Comparison of ENCODE assay signal across 35 cellular contexts in the genomic region with DNA sequence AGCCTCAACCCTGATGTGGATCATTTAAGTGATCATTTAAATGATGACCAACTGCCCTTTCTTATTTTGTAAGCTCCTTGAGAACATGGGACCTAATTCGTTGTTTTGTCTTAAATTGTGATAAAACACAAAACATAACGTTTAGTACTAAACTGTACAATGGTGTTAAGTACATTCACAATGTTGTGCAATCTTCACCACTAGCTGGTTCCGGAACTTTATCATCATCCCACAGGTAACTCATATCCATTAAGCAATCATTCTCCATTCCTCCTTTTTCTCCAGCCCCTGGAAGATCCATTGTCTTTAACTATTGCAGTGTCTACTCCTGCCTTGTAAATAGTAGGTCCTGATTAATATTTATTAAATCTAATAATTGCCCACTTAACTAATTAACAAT.
"Had no signal": no experiment of that assay in that cellular context is flagged by ENCODE, and none has a peak within 500 bp of the region (broad histone marks: within the 10 kb centered on the region; RNA-seq: fewer than 3 reads in every experiment).

No MANE protein-coding gene starts in this region.

- H3K27me3 Mint-ChIP-seq: activated CD4-positive, alpha-beta memory T cell treated with anti-CD3 and anti-CD28 coated beads for 36 hours; activated CD4-positive, alpha-beta T cell treated with anti-CD3 and anti-CD28 coated beads, Interleukin-2, amount 10 ng/mL, durations not matched to agents 24 days and 14 days; activated naive CD4-positive, alpha-beta T cell treated with anti-CD3 and anti-CD28 coated beads, Interleukin-2, amount 10 ng/mL, durations not matched to agents 7 days and 5 days; activated naive CD8-positive, alpha-beta T cell treated with anti-CD3 and anti-CD28 coated beads, Interleukin-2, amount 10 ng/mL, durations not matched to agents 7 days and 5 days; activated naive CD8-positive, alpha-beta T cell treated with anti-CD3 and anti-CD28 coated beads, Interleukin-2, amount 50 U/mL, for 24 hours; central memory CD8-positive, alpha-beta T cell had no signal

- H3K4me1 Mint-ChIP-seq: activated B cell treated with CpG ODN at 0.5 μM for 24 hours; activated CD4-positive, alpha-beta T cell treated with anti-CD3 and anti-CD28 coated beads, Interleukin-2, amount 10 ng/mL, durations not matched to agents 24 days and 14 days; activated naive CD4-positive, alpha-beta T cell treated with anti-CD3 and anti-CD28 coated beads, Interleukin-2, amount 10 ng/mL, durations not matched to agents 7 days and 5 days; activated naive CD4-positive, alpha-beta T cell treated with anti-CD3 and anti-CD28 coated beads, Interleukin-2, amount 50 U/mL, for 24 hours; activated naive CD8-positive, alpha-beta T cell treated with anti-CD3 and anti-CD28 coated beads, Interleukin-2, amount 10 ng/mL, durations not matched to agents 7 days and 5 days; activated naive CD8-positive, alpha-beta T cell treated with anti-CD3 and anti-CD28 coated beads, Interleukin-2, amount 50 U/mL, for 24 hours; brain; central memory CD8-positive, alpha-beta T cell had no signal

- H3K36me3 Mint-ChIP-seq: activated CD4-positive, alpha-beta memory T cell treated with anti-CD3 and anti-CD28 coated beads for 36 hours; activated naive CD4-positive, alpha-beta T cell treated with anti-CD3 and anti-CD28 coated beads, Interleukin-2, amount 10 ng/mL, durations not matched to agents 7 days and 5 days; activated naive CD4-positive, alpha-beta T cell treated with anti-CD3 and anti-CD28 coated beads, Interleukin-2, amount 50 U/mL, for 24 hours; activated naive CD8-positive, alpha-beta T cell; activated naive CD8-positive, alpha-beta T cell treated with anti-CD3 and anti-CD28 coated beads, Interleukin-2, amount 10 ng/mL, durations not matched to agents 7 days and 5 days; brain had no signal

- H3K9me3 ChIP-seq: ascending aorta had no signal

- H3K4me1 ChIP-seq: ascending aorta had no signal

- H3K4me3 Mint-ChIP-seq: activated B cell treated with CpG ODN at 0.5 μM for 24 hours; activated CD4-positive, alpha-beta memory T cell treated with anti-CD3 and anti-CD28 coated beads for 36 hours; activated CD4-positive, alpha-beta T cell treated with anti-CD3 and anti-CD28 coated beads, Interleukin-2, amount 10 ng/mL, durations not matched to agents 24 days and 14 days; activated CD8-positive, alpha-beta T cell treated with anti-CD3 and anti-CD28 coated beads for 36 hours; activated naive CD4-positive, alpha-beta T cell treated with anti-CD3 and anti-CD28 coated beads, Interleukin-2, amount 10 ng/mL, durations not matched to agents 7 days and 5 days; activated naive CD4-positive, alpha-beta T cell treated with anti-CD3 and anti-CD28 coated beads, Interleukin-2, amount 50 U/mL, for 24 hours; activated naive CD8-positive, alpha-beta T cell; activated naive CD8-positive, alpha-beta T cell treated with anti-CD3 and anti-CD28 coated beads, Interleukin-2, amount 10 ng/mL, durations not matched to agents 7 days and 5 days; activated naive CD8-positive, alpha-beta T cell treated with anti-CD3 and anti-CD28 coated beads, Interleukin-2, amount 50 U/mL, for 24 hours; brain; central memory CD8-positive, alpha-beta T cell; T-helper 2 cell treated with Interferon-gamma antibody and Interleukin-4, amounts not matched to agents 5 μg/mL and 100 μg/mL, for 36 hours had no signal

- FAIRE-seq: bronchial epithelial cell, TTC549 had no signal

- H3K4me3 ChIP-seq: ascending aorta, cardiac muscle cell had no signal

- H3K27me3 ChIP-seq: ascending aorta, cardiac muscle cell had no signal

- H3K27ac Mint-ChIP-seq: activated B cell treated with CpG ODN at 0.5 μM for 24 hours; activated CD4-positive, alpha-beta memory T cell treated with anti-CD3 and anti-CD28 coated beads for 36 hours; activated CD4-positive, alpha-beta T cell treated with anti-CD3 and anti-CD28 coated beads, Interleukin-2, amount 10 ng/mL, durations not matched to agents 24 days and 14 days; activated CD8-positive, alpha-beta T cell treated with anti-CD3 and anti-CD28 coated beads for 36 hours; activated naive CD4-positive, alpha-beta T cell treated with anti-CD3 and anti-CD28 coated beads, Interleukin-2, amount 10 ng/mL, durations not matched to agents 7 days and 5 days; activated naive CD4-positive, alpha-beta T cell treated with anti-CD3 and anti-CD28 coated beads, Interleukin-2, amount 50 U/mL, for 24 hours; activated naive CD8-positive, alpha-beta T cell; activated naive CD8-positive, alpha-beta T cell treated with anti-CD3 and anti-CD28 coated beads, Interleukin-2, amount 10 ng/mL, durations not matched to agents 7 days and 5 days; activated naive CD8-positive, alpha-beta T cell treated with anti-CD3 and anti-CD28 coated beads, Interleukin-2, amount 50 U/mL, for 24 hours; activated T-helper 2 cell treated with anti-CD3 and anti-CD28 coated beads, Interferon-gamma antibody, Interleukin-2, Interleukin-4, amounts not matched to agents 10 μg/mL and 5 μg/mL and 100 μg/mL, durations not matched to agents 14 hours and 24 hours and 36 hours; T-helper 2 cell treated with Interferon-gamma antibody and Interleukin-4, amounts not matched to agents 5 μg/mL and 100 μg/mL, for 36 hours had no signal

- H3K27ac ChIP-seq: ascending aorta, cardiac muscle cell, VCaP had no signal

- ATAC-seq: activated CD8-positive, alpha-beta T cell treated with anti-CD3 and anti-CD28 coated beads for 36 hours; activated naive CD8-positive, alpha-beta T cell treated with anti-CD3 and anti-CD28 coated beads, Interleukin-2, amount 50 U/mL, for 24 hours had no signal

- H3K36me3 ChIP-seq: ascending aorta, cardiac muscle cell had no signal

- DNase-seq: activated B cell treated with CpG ODN at 0.5 μM for 24 hours; activated CD4-positive, alpha-beta memory T cell treated with anti-CD3 and anti-CD28 coated beads for 36 hours; activated CD4-positive, alpha-beta T cell treated with anti-CD3 and anti-CD28 coated beads for 4 hours; activated CD4-positive, alpha-beta T cell treated with anti-CD3 and anti-CD28 coated beads, Interleukin-2, amount 10 ng/mL, durations not matched to agents 24 days and 14 days; activated CD4-positive, alpha-beta T cell treated with anti-CD3 and anti-CD28 coated beads, Interleukin-2, amount 50 U/mL, for 1 hour; activated CD4-positive, alpha-beta T cell treated with anti-CD3 and anti-CD28 coated beads, Interleukin-2, amount 50 U/mL, for 4 hours; activated CD4-positive, CD25-positive, alpha-beta regulatory T cell treated with anti-CD3 and anti-CD28 coated beads, Interleukin-2, amount 50 U/mL, for 72 hours; activated CD8-positive, alpha-beta memory T cell treated with anti-CD3 and anti-CD28 coated beads, Interleukin-2, amount 50 U/mL, for 4 hours; activated CD8-positive, alpha-beta T cell treated with anti-CD3 and anti-CD28 coated beads for 36 hours; activated effector memory CD4-positive, alpha-beta T cell treated with Interleukin-2 at 50 U/mL for 16 hours; activated gamma-delta T cell; activated naive CD4-positive, alpha-beta T cell treated with anti-CD3 and anti-CD28 coated beads, Interleukin-2, amount 10 ng/mL, durations not matched to agents 7 days and 5 days; activated naive CD4-positive, alpha-beta T cell treated with Interleukin-2 at 50 U/mL for 16 hours; activated naive CD8-positive, alpha-beta T cell treated with anti-CD3 and anti-CD28 coated beads, Interleukin-2, amount 10 ng/mL, durations not matched to agents 7 days and 5 days; activated naive CD8-positive, alpha-beta T cell treated with anti-CD3 and anti-CD28 coated beads, Interleukin-2, amount 50 U/mL, for 24 hours; activated T-cell treated with anti-CD3 and anti-CD28 coated beads for 4 hours; activated T-cell treated with anti-CD3 and anti-CD28 coated beads, Interleukin-2, amount 50 U/mL, for 1 hour; activated T-cell treated with anti-CD3 and anti-CD28 coated beads, Interleukin-2, amount 50 U/mL, for 48 hours; amygdala; anterior cingulate cortex; caudate nucleus; cerebellar nuclear complex; T-helper 2 cell; T-helper 9 cell had no signal
